18 cellular contexts compared by ENCODE assay signal in genomic region chr2:21413082-21413481, GRCh38.
DNase-seq lines count a peak whose midpoint lies in the region; ATAC-seq and TF ChIP-seq lines count a peak whose summit lies in the region.
"Had no signal": no experiment of that assay in that cellular context is flagged by ENCODE, and none has a peak within 500 bp of the region (broad histone marks: within the 10 kb centered on the region; RNA-seq: fewer than 3 reads in every experiment).

No MANE protein-coding gene starts in this region.

- no peak for ATAC-seq in GM18861 (IDR thresholded peaks at IDR 0.05; ENCODE audit: unreplicated experiment)

- H3K36me3 ChIP-seq in mammary epithelial cell (ENCODE audit: insufficient read depth, low read length) = no peaks in the 10 kb centered on the region
- H3K36me3 ChIP-seq: BLaER1 had no signal

- no peaks in the 10 kb centered on the region for H4K20me1 ChIP-seq in mammary epithelial cell (ENCODE audit: insufficient read depth, low read length)
- H4K20me1 ChIP-seq: BLaER1 had no signal

- no peaks in the 10 kb centered on the region for H3K9me3 ChIP-seq in mammary epithelial cell (replicated peaks; ENCODE audit: insufficient read depth, low read length)
- H3K9me3 ChIP-seq: BLaER1 had no signal

- peaks cover 4% of the 10 kb centered on the region for H3K9me3 Mint-ChIP-seq in chondrocyte (ENCODE audit: low read depth)

- H3K4me1 Mint-ChIP-seq in chondrocyte (ENCODE audit: low read depth) = no peaks in the 10 kb centered on the region
- H3K4me1 Mint-ChIP-seq: CD8-positive, alpha-beta memory T cell had no signal

- H3K4me3 Mint-ChIP-seq in chondrocyte (ENCODE audit: unreplicated experiment) = no peak overlapping the region
- H3K4me3 Mint-ChIP-seq: CD8-positive, alpha-beta memory T cell had no signal

- TF ChIP-seq CTCF in mammary epithelial cell (conservative IDR thresholded peaks at IDR 0.05 in 1 of 2, IDR thresholded peaks at IDR 0.05 in 1 of 2; ENCODE audit: extremely low read depth in 1 of 2, insufficient read depth in 1 of 2, low read depth in 1 of 2, low read length in 2 of 2) = no peak
- no peak for TF ChIP-seq CTCF in chondrocyte (IDR thresholded peaks at IDR 0.05)

- WGBS in mammary epithelial cell (ENCODE audit: low coverage, missing lambda C conversion rate) = 67% methylated on average over 3 of the region's 3 CpGs

- peak; percentile 25 for DNase-seq in NCI-H748 (lab: John Stamatoyannopoulos, UW; ENCODE audit: unreplicated experiment)
- DNase-seq in NCI-H748 treated with DMSO at 0.1 percent for 48 hours (lab: John Stamatoyannopoulos, UW) = no peak
- DNase-seq in NCI-H345 (lab: John Stamatoyannopoulos, UW) = peak; percentile 95
- peak; percentile 67 for DNase-seq in SHP77 treated with DMSO at 0.1 percent for 48 hours (lab: John Stamatoyannopoulos, UW)
- no peak for DNase-seq in mammary epithelial cell
- DNase-seq in chondrocyte (ENCODE audit: low spot score) = no peak
- DNase-seq in activated CD8-positive, alpha-beta memory T cell treated with anti-CD3 and anti-CD28 coated beads, Interleukin-2, amount 50 U/mL, for 48 hours = no peak
- DNase-seq: 8988T; CD8-positive, alpha-beta memory T cell; H7; KBM-7; NCI-H146; NCI-H2107; NCI-H2227 treated with DMSO at 0.1 percent for 48 hours; NCI-H82 had no signal

- H3K27me3 ChIP-seq in mammary epithelial cell (ENCODE audit: insufficient read depth, low read length) = no peaks in the 10 kb centered on the region
- H3K27me3 ChIP-seq: BLaER1 had no signal

- no peak overlapping the region for H3K27ac ChIP-seq in mammary epithelial cell (ENCODE audit: insufficient read depth, low read depth, low read length)
- H3K27ac ChIP-seq: BLaER1, SK-N-MC had no signal

- no peak overlapping the region for H3K9ac ChIP-seq in mammary epithelial cell (ENCODE audit: insufficient read depth, low read length)
- H3K9ac ChIP-seq: BLaER1 had no signal

- intact Hi-C loops in mammary epithelial cell (cut with micrococcal nuclease) = no loop called here

- H3K4me1 ChIP-seq in mammary epithelial cell (ENCODE audit: insufficient read depth, low read length) = no peaks in the 10 kb centered on the region
- H3K4me1 ChIP-seq: BLaER1 had no signal

- dilution Hi-C loops in mammary epithelial cell (cut with HindIII; ENCODE audit: low sequenced_read_pairs) = no loop called here

- in situ Hi-C loops in mammary epithelial cell (cut with MboI; ENCODE audit: low sequenced_read_pairs in 2 of 2) = no loop called here

- H3K4me3 ChIP-seq in mammary epithelial cell (replicated peaks in 1 of 3; ENCODE audit: insufficient read depth in 1 of 3, low read depth in 2 of 3, low read length in 3 of 3) = no peak overlapping the region
- H3K4me3 ChIP-seq: BLaER1, SK-N-MC had no signal

- no peak overlapping the region for H2AFZ ChIP-seq in mammary epithelial cell (ENCODE audit: low read depth, low read length)

- CTCF ChIA-PET in mammary epithelial cell (lab: Charles Lee; ENCODE audit: low non-redundant PET) = no interaction called here

- no peaks in the 10 kb centered on the region for H3K27me3 Mint-ChIP-seq in chondrocyte (ENCODE audit: low read depth)

- no peaks in the 10 kb centered on the region for H3K36me3 Mint-ChIP-seq in chondrocyte (ENCODE audit: low read depth)
- H3K36me3 Mint-ChIP-seq: CD8-positive, alpha-beta memory T cell had no signal

- H3K79me2 ChIP-seq in mammary epithelial cell (ENCODE audit: insufficient read depth, low read length) = no peaks in the 10 kb centered on the region

- H3K4me2 ChIP-seq in mammary epithelial cell (ENCODE audit: insufficient read depth, low read depth, low read length) = no peak overlapping the region
- H3K4me2 ChIP-seq: BLaER1 had no signal

- no peak overlapping the region for H3K27ac Mint-ChIP-seq in chondrocyte (ENCODE audit: unreplicated experiment)
- H3K27ac Mint-ChIP-seq: CD8-positive, alpha-beta memory T cell had no signal

- no TSS peak for BruUV-seq in mammary epithelial cell (replicated peaks; lab: Mats Ljungman, UMichigan)

Comparison
In these comparisons a context has a peak if more than half of its experiments do, and no peak if none do; other contexts are left out.
1. DNase-seq: peak in NCI-H748 (single experiment), NCI-H345 (single experiment) and SHP77 treated with DMSO at 0.1 percent for 48 hours (single experiment); none in NCI-H748 treated with DMSO at 0.1 percent for 48 hours (single experiment), mammary epithelial cell (single experiment), chondrocyte (single experiment) and activated CD8-positive, alpha-beta memory T cell treated with anti-CD3 and anti-CD28 coated beads, Interleukin-2, amount 50 U/mL, for 48 hours (single experiment).